Comparison of ENCODE assay signal across 16 cellular contexts in the genomic region with DNA sequence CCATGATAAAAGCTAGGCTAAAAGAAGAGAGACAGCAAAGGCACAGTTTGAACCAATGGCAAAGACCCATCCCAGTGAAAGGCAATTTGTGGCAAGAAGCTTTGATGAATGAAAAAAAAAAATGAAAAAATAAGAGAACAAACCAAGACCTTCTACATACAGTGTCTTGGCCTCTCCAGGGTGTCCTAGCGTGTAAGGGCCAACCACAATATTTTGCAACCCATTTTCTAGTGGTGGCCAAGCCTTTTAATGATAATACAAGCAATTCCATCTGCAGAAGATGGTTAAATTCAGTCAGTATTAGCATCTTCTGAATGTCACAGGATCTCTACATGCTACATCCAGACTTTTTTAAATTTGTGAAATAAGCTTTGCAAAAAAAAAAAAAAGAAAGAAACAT.
"Had no signal": no experiment of that assay in that cellular context is flagged by ENCODE, and none has a peak within 500 bp of the region (broad histone marks: within the 10 kb centered on the region; RNA-seq: fewer than 3 reads in every experiment).

No MANE protein-coding gene starts in this region.

- DNase-seq: cortex of kidney; gastrocnemius medialis; head of caudate nucleus; kidney; mesenchymal stem cell; mucosa of descending colon; naive B cell; sigmoid colon; stimulated activated CD4-positive, alpha-beta T cell treated with anti-CD3 and anti-CD28 coated beads, Interleukin-2, amount 100 ng/mL, for 24 hours; stimulated activated CD4-positive, alpha-beta T cell treated with anti-CD3 and anti-CD28 coated beads, Interleukin-4, amount 100 ng/mL, for 24 hours; stomach; thyroid gland; trophoblast cell had no signal

- ATAC-seq: gastrocnemius medialis had no signal

- H3K4me3 ChIP-seq: gastrocnemius medialis, mucosa of descending colon, neural progenitor cell, prostate gland, right atrium auricular region, sigmoid colon, stomach, thyroid gland had no signal
